In the genomic region with DNA sequence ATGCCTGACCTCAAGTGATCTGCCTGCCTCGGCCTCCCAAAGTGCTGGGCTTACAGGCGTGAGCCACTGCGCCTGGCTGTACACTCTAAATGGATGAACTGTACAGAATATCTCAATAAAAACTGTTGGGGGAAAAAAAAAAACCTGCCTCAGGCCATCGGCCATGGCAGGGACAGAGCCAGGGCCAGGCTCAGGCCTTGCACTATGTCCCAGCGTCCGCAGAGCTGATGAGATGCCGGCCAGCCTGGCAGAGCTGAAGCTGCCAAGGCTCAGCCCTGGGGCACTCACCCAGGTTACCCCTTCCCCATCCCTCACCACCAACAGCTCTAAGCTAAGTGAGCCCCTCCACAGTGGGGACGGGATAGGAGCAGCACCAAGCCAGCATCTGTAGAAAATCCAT, we compare ENCODE assay signal across 16 cellular contexts. TPM values are rescaled to one million over a fixed set of nuclear protein-coding genes. Genes with fewer than 3 reads are reported as not detected.
DNase-seq lines count a peak whose midpoint lies in the region; ATAC-seq, FAIRE-seq and TF ChIP-seq lines count a peak whose summit lies in the region.
"Had no signal": no experiment of that assay in that cellular context is flagged by ENCODE, and none has a peak within 500 bp of the region (broad histone marks: within the 10 kb centered on the region; RNA-seq: fewer than 3 reads in every experiment).

No MANE protein-coding gene starts in this region.

- ATAC-seq in CD8-positive, alpha-beta T cell = no peak
- ATAC-seq in GM23338 (no peak), left ventricle myocardium superior (no peak)
- ATAC-seq in naive thymus-derived CD8-positive, alpha-beta T cell = no peak

- TF ChIP-seq CTCF in CD8-positive, alpha-beta T cell (IDR thresholded peaks at IDR 0.05) = no peak
- TF ChIP-seq CTCF in GM23338 (conservative IDR thresholded peaks at IDR 0.05; ENCODE audit: low read depth in 2 of 2) (no peak), tibial artery (IDR thresholded peaks at IDR 0.05) (no peak)

- H3K79me2 ChIP-seq in GM23338 (replicated peaks; ENCODE audit: insufficient read depth) = peaks cover 100% of the 10 kb centered on the region

- peaks cover 86% of the 10 kb centered on the region for H3K4me1 ChIP-seq in CD8-positive, alpha-beta T cell (ENCODE audit: insufficient read depth, low read length)
- H3K4me1 ChIP-seq in GM23338 (ENCODE audit: insufficient read depth) (peaks cover 19% of the 10 kb centered on the region), tibial artery (peaks cover 0 to 61% (median 37%) of the 10 kb centered on the region in 4 donors)

- peak overlapping the region; percentile 98 for H3K27ac Mint-ChIP-seq in CD8-positive, alpha-beta T cell
- H3K27ac Mint-ChIP-seq in GM23338 = no peak overlapping the region
- peak overlapping the region; percentile 95 for H3K27ac Mint-ChIP-seq in activated T-helper 1 cell treated with anti-CD3 and anti-CD28 coated beads, Interleukin-12 subunit alpha, Interleukin-12 subunit beta, Interleukin-2, Interleukin-4 antibody, amounts not matched to agents 30 ng/mL and 10 ng/mL and 1 ng/mL, durations not matched to agents 14 hours and 24 hours and 36 hours
- peak overlapping the region in 9 of 10 donors; percentile 95 to 100 (median 99) for H3K27ac Mint-ChIP-seq in naive thymus-derived CD8-positive, alpha-beta T cell

- H3K36me3 Mint-ChIP-seq in CD8-positive, alpha-beta T cell = peaks cover 43% of the 10 kb centered on the region
- no peaks in the 10 kb centered on the region; the same call in 2 of the 3 replicates for H3K36me3 Mint-ChIP-seq in GM23338 (ENCODE audit: low read depth)
- peaks cover 31% of the 10 kb centered on the region for H3K36me3 Mint-ChIP-seq in activated T-helper 1 cell treated with anti-CD3 and anti-CD28 coated beads, Interleukin-12 subunit alpha, Interleukin-12 subunit beta, Interleukin-2, Interleukin-4 antibody, amounts not matched to agents 30 ng/mL and 10 ng/mL and 1 ng/mL, durations not matched to agents 14 hours and 24 hours and 36 hours (ENCODE audit: low read depth)
- H3K36me3 Mint-ChIP-seq in naive thymus-derived CD8-positive, alpha-beta T cell = peaks cover 0 to 16% (median 0%) of the 10 kb centered on the region in 3 donors

- H3K27me3 ChIP-seq in CD8-positive, alpha-beta T cell (ENCODE audit: insufficient read depth, low read length) = no peaks in the 10 kb centered on the region
- H3K27me3 ChIP-seq in GM23338 (ENCODE audit: insufficient read depth) = no peaks in the 10 kb centered on the region
- no peaks in the 10 kb centered on the region for H3K27me3 ChIP-seq in tibial artery
- H3K27me3 ChIP-seq: MG63 had no signal

- POLR2A ChIA-PET in CD8-positive, alpha-beta T cell (lab: Charles Lee) = interaction anchor here (1.1 to 3.1 kb wide), 2 partner anchors 86 to 155 kb away, joined by 3 to 12 read pairs; partner anchors contain the start of genes KMT5C and UBE2S
- POLR2A ChIA-PET in naive thymus-derived CD8-positive, alpha-beta T cell (lab: Charles Lee) = interaction anchor here (1.7 to 5.8 kb wide), 4 partner anchors 27 to 135 kb away, joined by 6 to 33 read pairs (median 16); partner anchors contain the start of genes HSPBP1, KMT5C, PPP1R12C and RPL28

- peaks cover 83% of the 10 kb centered on the region for H3K4me1 Mint-ChIP-seq in CD8-positive, alpha-beta T cell (ENCODE audit: low read depth)
- H3K4me1 Mint-ChIP-seq in GM23338 = peaks cover 52% of the 10 kb centered on the region
- H3K4me1 Mint-ChIP-seq in activated T-helper 1 cell treated with anti-CD3 and anti-CD28 coated beads, Interleukin-12 subunit alpha, Interleukin-12 subunit beta, Interleukin-2, Interleukin-4 antibody, amounts not matched to agents 30 ng/mL and 10 ng/mL and 1 ng/mL, durations not matched to agents 14 hours and 24 hours and 36 hours (ENCODE audit: low read depth) = peaks cover 80% of the 10 kb centered on the region
- peaks cover 45 to 94% (median 87%) of the 10 kb centered on the region in 4 donors for H3K4me1 Mint-ChIP-seq in naive thymus-derived CD8-positive, alpha-beta T cell

- no peak for DNase-seq in CD8-positive, alpha-beta T cell
- no peak for DNase-seq in GM23338 (ENCODE audit: low spot score)
- DNase-seq in activated T-helper 1 cell treated with anti-CD3 and anti-CD28 coated beads, Interleukin-12 subunit alpha, Interleukin-12 subunit beta, Interleukin-2, Interleukin-4 antibody, amounts not matched to agents 30 ng/mL and 10 ng/mL and 1 ng/mL, durations not matched to agents 14 hours and 24 hours and 36 hours (ENCODE audit: low spot score) = no peak
- DNase-seq in naive thymus-derived CD8-positive, alpha-beta T cell = no peak
- no peak for DNase-seq in tibial artery
- DNase-seq in left ventricle myocardium superior = no peak
- DNase-seq in RCC 7860 (ENCODE audit: low spot score) = no peak
- DNase-seq in CD1c-positive myeloid dendritic cell (ENCODE audit: extremely low spot score) = no peak
- DNase-seq: activated CD8-positive, alpha-beta memory T cell treated with anti-CD3 and anti-CD28 coated beads, Interleukin-2, amount 50 U/mL, for 4 hours; GDM1; MG63; NCI-H2107; NCI-H774; SHP77 had no signal

- 0 out of 2 replicates have a peak, but pooled peaks cover 2% of the 10 kb centered on the region for H3F3A ChIP-seq in GM23338 (replicated peaks; ENCODE audit: low read depth)

- CTCF ChIA-PET in CD8-positive, alpha-beta T cell (lab: Charles Lee) = interaction anchor here (1.8 kb wide), 1 partner anchor 39 kb away, joined by 10 read pairs; no protein-coding TSS in a partner anchor

- FAIRE-seq in RCC 7860 (lab: Jason Lieb, UNC) = no peak
- FAIRE-seq: GM18507 had no signal

- peaks cover 4% of the 10 kb centered on the region for H3K36me3 ChIP-seq in CD8-positive, alpha-beta T cell (ENCODE audit: insufficient read depth, low read length)
- H3K36me3 ChIP-seq in GM23338 (ENCODE audit: insufficient read depth) = no peaks in the 10 kb centered on the region
- H3K36me3 ChIP-seq in tibial artery = peaks cover 0 to 28% (median 0%) of the 10 kb centered on the region in 3 donors

- no peaks in the 10 kb centered on the region for H3K9me3 ChIP-seq in CD8-positive, alpha-beta T cell (ENCODE audit: low read length)
- no peaks in the 10 kb centered on the region for H3K9me3 ChIP-seq in tibial artery
- H3K9me3 ChIP-seq: MG63 had no signal

- no peak overlapping the region for H2AFZ ChIP-seq in GM23338

- peak overlapping the region; percentile 74 for H3K4me3 ChIP-seq in CD8-positive, alpha-beta T cell (ENCODE audit: low read depth, low read length)
- H3K4me3 ChIP-seq in GM23338 (no peak overlapping the region), tibial artery (no peak overlapping the region)
- H3K4me3 ChIP-seq: MG63 had no signal

- intact Hi-C loops in CD8-positive, alpha-beta T cell (cut with DNase I, micrococcal nuclease) = loop anchor here (10.0 kb wide), 2 partner anchors 138 to 382 kb away; partner anchors contain the start of gene PPP1R12C (in 1 of the 2)
- intact Hi-C loops in activated T-helper 1 cell treated with anti-CD3 and anti-CD28 coated beads, Interleukin-12 subunit alpha, Interleukin-12 subunit beta, Interleukin-2, Interleukin-4 antibody, amounts not matched to agents 30 ng/mL and 10 ng/mL and 1 ng/mL, durations not matched to agents 14 hours and 24 hours and 36 hours (cut with micrococcal nuclease) = loop anchor here (10.0 kb wide), 1 partner anchor 168 kb away; no protein-coding TSS in a partner anchor
- intact Hi-C loops in tibial artery (cut with DNase I; ENCODE audit: low total_unique reads) (no loop called here), left ventricle myocardium superior (cut with micrococcal nuclease) (no loop called here)

- H4K20me1 ChIP-seq in GM23338 (replicated peaks; ENCODE audit: insufficient read depth) = peaks cover 48% of the 10 kb centered on the region

- H3K9me3 Mint-ChIP-seq in CD8-positive, alpha-beta T cell = no peaks in the 10 kb centered on the region
- no peaks in the 10 kb centered on the region for H3K9me3 Mint-ChIP-seq in GM23338
- H3K9me3 Mint-ChIP-seq in activated T-helper 1 cell treated with anti-CD3 and anti-CD28 coated beads, Interleukin-12 subunit alpha, Interleukin-12 subunit beta, Interleukin-2, Interleukin-4 antibody, amounts not matched to agents 30 ng/mL and 10 ng/mL and 1 ng/mL, durations not matched to agents 14 hours and 24 hours and 36 hours = no peaks in the 10 kb centered on the region
- no peaks in the 10 kb centered on the region for H3K9me3 Mint-ChIP-seq in naive thymus-derived CD8-positive, alpha-beta T cell

- H3K4me3 Mint-ChIP-seq in CD8-positive, alpha-beta T cell = peak overlapping the region; percentile 93
- H3K4me3 Mint-ChIP-seq in GM23338 = no peak overlapping the region
- peak overlapping the region; percentile 96 for H3K4me3 Mint-ChIP-seq in activated T-helper 1 cell treated with anti-CD3 and anti-CD28 coated beads, Interleukin-12 subunit alpha, Interleukin-12 subunit beta, Interleukin-2, Interleukin-4 antibody, amounts not matched to agents 30 ng/mL and 10 ng/mL and 1 ng/mL, durations not matched to agents 14 hours and 24 hours and 36 hours
- peak overlapping the region; percentile 77 to 99 (median 98) for H3K4me3 Mint-ChIP-seq in naive thymus-derived CD8-positive, alpha-beta T cell

- H3K27me3 Mint-ChIP-seq in CD8-positive, alpha-beta T cell (ENCODE audit: low read depth) = no peaks in the 10 kb centered on the region
- H3K27me3 Mint-ChIP-seq in GM23338 (ENCODE audit: insufficient read depth, low read depth, poor library complexity) = peaks cover 18% of the 10 kb centered on the region
- H3K27me3 Mint-ChIP-seq in activated T-helper 1 cell treated with anti-CD3 and anti-CD28 coated beads, Interleukin-12 subunit alpha, Interleukin-12 subunit beta, Interleukin-2, Interleukin-4 antibody, amounts not matched to agents 30 ng/mL and 10 ng/mL and 1 ng/mL, durations not matched to agents 14 hours and 24 hours and 36 hours (ENCODE audit: insufficient read depth) = no peaks in the 10 kb centered on the region
- H3K27me3 Mint-ChIP-seq in naive thymus-derived CD8-positive, alpha-beta T cell = no peaks in the 10 kb centered on the region

- no peaks in the 10 kb centered on the region for H3K9me2 ChIP-seq in GM23338 (ENCODE audit: insufficient read depth)

- H3K4me2 ChIP-seq in GM23338 = 0 out of 2 replicates have a peak overlapping the region, but pooled peaks have one; percentile 49

- H3K27ac ChIP-seq in CD8-positive, alpha-beta T cell (ENCODE audit: low read depth, low read length) = peak overlapping the region; percentile 75
- H3K27ac ChIP-seq in GM23338 (ENCODE audit: low read depth) = no peak overlapping the region
- no peak overlapping the region for H3K27ac ChIP-seq in tibial artery
- H3K27ac ChIP-seq: C4-2B had no signal

RNA-seq across cellular contexts. Expression of gene PPP6R1, which starts 6.1 kb away (rescaled TPM):
- 100 to 1,000 TPM; 163 to 172 TPM for total RNA-seq in CD8-positive, alpha-beta T cell
- 62.5 and 70.8 TPM in 2 replicates for total RNA-seq in GM23338 (2014; rRNA removed; shearing (Covaris generic))
- polyA plus RNA-seq in GM23338 (2016; fragmentation: Nextera tagmentation; extraction: Ambion mirVana) = 22.2 and 24.9 TPM in 2 replicates
- total RNA-seq in activated T-helper 1 cell treated with anti-CD3 and anti-CD28 coated beads, Interleukin-12 subunit alpha, Interleukin-12 subunit beta, Interleukin-2, Interleukin-4 antibody, amounts not matched to agents 30 ng/mL and 10 ng/mL and 1 ng/mL, durations not matched to agents 14 hours and 24 hours and 36 hours = 200 and 202 TPM in 2 replicates
- 100 to 1,000 TPM; 167 to 168 TPM for total RNA-seq in naive thymus-derived CD8-positive, alpha-beta T cell
- polyA plus RNA-seq in naive thymus-derived CD8-positive, alpha-beta T cell = 100 to 1,000 TPM in 1 of 3 donors, 10 to 100 TPM in 2; 57.3 to 131 (median 60.9) TPM
- 39.2 TPM for total RNA-seq in left ventricle myocardium superior

RNA-seq across cellular contexts. Expression of gene TMEM86B, which starts 24.2 kb away (rescaled TPM):
- 1 to 10 TPM; 8.9 to 9.3 TPM for total RNA-seq in CD8-positive, alpha-beta T cell
- 2.9 and 3.2 TPM in 2 replicates for total RNA-seq in GM23338 (2014; rRNA removed; shearing (Covaris generic))
- polyA plus RNA-seq in GM23338 (2016; fragmentation: Nextera tagmentation; extraction: Ambion mirVana) = 1.1 and 1.7 TPM in 2 replicates
- 7.7 and 8.3 TPM in 2 replicates for total RNA-seq in activated T-helper 1 cell treated with anti-CD3 and anti-CD28 coated beads, Interleukin-12 subunit alpha, Interleukin-12 subunit beta, Interleukin-2, Interleukin-4 antibody, amounts not matched to agents 30 ng/mL and 10 ng/mL and 1 ng/mL, durations not matched to agents 14 hours and 24 hours and 36 hours
- total RNA-seq in naive thymus-derived CD8-positive, alpha-beta T cell = 10 to 100 TPM; 17.7 to 20.9 TPM
- polyA plus RNA-seq in naive thymus-derived CD8-positive, alpha-beta T cell = 1 to 10 TPM in 1 of 3 donors, under 1 TPM in 2; 0.17 to 2.3 (median 0.54) TPM
- total RNA-seq in left ventricle myocardium superior = 1.9 TPM

RNA-seq across cellular contexts. Expression of gene HSPBP1, which starts 27.1 kb away (rescaled TPM):
- total RNA-seq in CD8-positive, alpha-beta T cell = 10 to 100 TPM; 18.8 to 18.9 TPM
- 91.0 and 91.1 TPM in 2 replicates for total RNA-seq in GM23338 (2014; rRNA removed; shearing (Covaris generic))
- polyA plus RNA-seq in GM23338 (2016; fragmentation: Nextera tagmentation; extraction: Ambion mirVana) = 81.9 and 83.6 TPM in 2 replicates
- 66.4 and 69.6 TPM in 2 replicates for total RNA-seq in activated T-helper 1 cell treated with anti-CD3 and anti-CD28 coated beads, Interleukin-12 subunit alpha, Interleukin-12 subunit beta, Interleukin-2, Interleukin-4 antibody, amounts not matched to agents 30 ng/mL and 10 ng/mL and 1 ng/mL, durations not matched to agents 14 hours and 24 hours and 36 hours
- total RNA-seq in naive thymus-derived CD8-positive, alpha-beta T cell = 10 to 100 TPM; 20.3 to 20.4 TPM
- 10 to 100 TPM; 38.6 to 44.8 (median 42.5) TPM for polyA plus RNA-seq in naive thymus-derived CD8-positive, alpha-beta T cell
- total RNA-seq in left ventricle myocardium superior = 28.6 TPM

RNA-seq across cellular contexts. Expression of gene BRSK1, which starts 31.0 kb away (rescaled TPM):
- total RNA-seq in CD8-positive, alpha-beta T cell = 1 to 10 TPM; 5.2 to 6.0 TPM
- total RNA-seq in GM23338 (2014; rRNA removed; shearing (Covaris generic)) = 11.3 and 17.2 TPM in 2 replicates
- 2.3 and 3.4 TPM in 2 replicates for polyA plus RNA-seq in GM23338 (2016; fragmentation: Nextera tagmentation; extraction: Ambion mirVana)
- total RNA-seq in activated T-helper 1 cell treated with anti-CD3 and anti-CD28 coated beads, Interleukin-12 subunit alpha, Interleukin-12 subunit beta, Interleukin-2, Interleukin-4 antibody, amounts not matched to agents 30 ng/mL and 10 ng/mL and 1 ng/mL, durations not matched to agents 14 hours and 24 hours and 36 hours = 7.8 and 8.4 TPM in 2 replicates
- total RNA-seq in naive thymus-derived CD8-positive, alpha-beta T cell = 1 to 10 TPM; 1.9 to 2.9 TPM
- under 1 TPM in 1 of 3 donors, not detected in 2; 0.24 TPM for polyA plus RNA-seq in naive thymus-derived CD8-positive, alpha-beta T cell
- total RNA-seq in left ventricle myocardium superior = 1.9 TPM

RNA-seq across cellular contexts. Expression of gene PTPRH, which starts 43.5 kb away (rescaled TPM):
- total RNA-seq in CD8-positive, alpha-beta T cell = not detected
- total RNA-seq in GM23338 (2014; rRNA removed; shearing (Covaris generic)) = 0.12 and 2.1 TPM in 2 replicates
- polyA plus RNA-seq in GM23338 (2016; fragmentation: Nextera tagmentation; extraction: Ambion mirVana) = 0.12 and 0.16 TPM in 2 replicates
- total RNA-seq in activated T-helper 1 cell treated with anti-CD3 and anti-CD28 coated beads, Interleukin-12 subunit alpha, Interleukin-12 subunit beta, Interleukin-2, Interleukin-4 antibody, amounts not matched to agents 30 ng/mL and 10 ng/mL and 1 ng/mL, durations not matched to agents 14 hours and 24 hours and 36 hours = 0.16 TPM in 1 of 2 replicates, not detected in the other
- not detected for total RNA-seq in naive thymus-derived CD8-positive, alpha-beta T cell
- not detected for polyA plus RNA-seq in naive thymus-derived CD8-positive, alpha-beta T cell
- 0.47 TPM for total RNA-seq in left ventricle myocardium superior

Comparison
In these comparisons a context has a peak if more than half of its experiments do, and no peak if none do; other contexts are left out.
1. intact Hi-C loops: an anchor here in CD8-positive, alpha-beta T cell (10.0 kb wide) and activated T-helper 1 cell treated with anti-CD3 and anti-CD28 coated beads, Interleukin-12 subunit alpha, Interleukin-12 subunit beta, Interleukin-2, Interleukin-4 antibody, amounts not matched to agents 30 ng/mL and 10 ng/mL and 1 ng/mL, durations not matched to agents 14 hours and 24 hours and 36 hours (10.0 kb wide); none called in tibial artery and left ventricle myocardium superior.